ENCODE assay signal across 2 cellular contexts in genomic region chr3:138649134-138649533, GRCh38.
TF ChIP-seq lines count a peak whose summit lies in the region.

No MANE protein-coding gene starts in this region.

TF ChIP-seq in H1, 55 proteins besides CTCF, POLR2A, EP300 and RAD21:
- no peak for TF ChIP-seq ATF2 (IDR thresholded peaks at IDR 0.05; ENCODE audit: low read length)
- TF ChIP-seq TEAD4 (IDR thresholded peaks at IDR 0.05; ENCODE audit: low read depth, low read length): no peak
- TF ChIP-seq MAX (IDR thresholded peaks at IDR 0.05): 0 out of 2 replicates have a peak, but pooled peaks have one; percentile 10
- no peak for TF ChIP-seq SP2 (IDR thresholded peaks at IDR 0.05; ENCODE audit: low read length)
- no peak for TF ChIP-seq BRCA1 (IDR thresholded peaks at IDR 0.05; ENCODE audit: low read depth, low read length)
- no peak for TF ChIP-seq POU5F1 (IDR thresholded peaks at IDR 0.05; ENCODE audit: low read depth, low read length)
- TF ChIP-seq ATF3 (IDR thresholded peaks at IDR 0.05; ENCODE audit: insufficient read depth, low read depth, low read length): no peak
- no peak for TF ChIP-seq CEBPB (IDR thresholded peaks at IDR 0.05; ENCODE audit: low read depth, low read length)
- TF ChIP-seq GTF2F1 (IDR thresholded peaks at IDR 0.05; ENCODE audit: borderline replicate concordance, low read depth, low read length): 0 out of 2 replicates have a peak, but pooled peaks have one; percentile 34

TF ChIP-seq in HepG2, 621 proteins besides CTCF, POLR2A, EP300 and RAD21:
- TF ChIP-seq GABPA (IDR thresholded peaks at IDR 0.05; ENCODE audit: low read depth, low read length): no peak
- no peak for TF ChIP-seq GABPA (CRISPR knock-in tag; IDR thresholded peaks at IDR 0.05; ENCODE audit: low read depth)
- no peak for TF ChIP-seq PAWR (CRISPR knock-in tag; IDR thresholded peaks at IDR 0.05; ENCODE audit: borderline replicate concordance)
- TF ChIP-seq ZNF607 (CRISPR knock-in tag; IDR thresholded peaks at IDR 0.05; ENCODE audit: borderline replicate concordance): no peak
- no peak for TF ChIP-seq ZNF331 (CRISPR knock-in tag; IDR thresholded peaks at IDR 0.05)
- no peak for TF ChIP-seq E2F5 (CRISPR knock-in tag; conservative IDR thresholded peaks at IDR 0.05)
- TF ChIP-seq RAD51 (IDR thresholded peaks at IDR 0.05; ENCODE audit: borderline replicate concordance): no peak
- TF ChIP-seq FIP1L1 (IDR thresholded peaks at IDR 0.05; ENCODE audit: borderline replicate concordance, insufficient read depth, low read depth, low read length): no peak
- TF ChIP-seq ZFP91 (CRISPR knock-in tag; IDR thresholded peaks at IDR 0.05; ENCODE audit: borderline replicate concordance): 0 out of 2 replicates have a peak, but pooled peaks have one; percentile 24
- TF ChIP-seq AGO2 (optimal IDR thresholded peaks at IDR 0.05; ENCODE audit: low read depth, low read length): peak; percentile 46
- no peak for TF ChIP-seq POLR2AphosphoS5 (IDR thresholded peaks at IDR 0.05; ENCODE audit: low read depth, low read length)
- peak; percentile 35; the same call in 1 of the 2 replicates for TF ChIP-seq ZNF687 (CRISPR knock-in tag; IDR thresholded peaks at IDR 0.05)
- no peak for TF ChIP-seq PRDM15 (CRISPR knock-in tag; IDR thresholded peaks at IDR 0.05)
- TF ChIP-seq KDM4B (CRISPR knock-in tag; IDR thresholded peaks at IDR 0.05): no peak
- no peak for TF ChIP-seq TEAD2 (CRISPR knock-in tag; IDR thresholded peaks at IDR 0.05)
- no peak for TF ChIP-seq TAF1 (CRISPR knock-in tag; IDR thresholded peaks at IDR 0.05)
- TF ChIP-seq PRDM10 (CRISPR knock-in tag; IDR thresholded peaks at IDR 0.05; ENCODE audit: low read depth): no peak
- TF ChIP-seq ARNT (IDR thresholded peaks at IDR 0.05): no peak
- no peak for TF ChIP-seq ZNF460 (CRISPR knock-in tag; IDR thresholded peaks at IDR 0.05; ENCODE audit: borderline replicate concordance)
- no peak for TF ChIP-seq ZNF83 (CRISPR knock-in tag; IDR thresholded peaks at IDR 0.05; ENCODE audit: borderline replicate concordance)
- no peak for TF ChIP-seq ZNF710 (CRISPR knock-in tag; IDR thresholded peaks at IDR 0.05; ENCODE audit: borderline replicate concordance)
- TF ChIP-seq ZSCAN20 (CRISPR knock-in tag; IDR thresholded peaks at IDR 0.05; ENCODE audit: borderline replicate concordance): no peak
